Comparison of ENCODE assay signal across 14 cellular contexts in genomic region chr17:59695943-59696681, GRCh38. TPM values are rescaled to one million over a fixed set of nuclear protein-coding genes. Genes with fewer than 3 reads are reported as not detected.
DNase-seq lines count a peak whose midpoint lies in the region; ATAC-seq and TF ChIP-seq lines count a peak whose summit lies in the region.
"Had no signal": no experiment of that assay in that cellular context is flagged by ENCODE, and none has a peak within 500 bp of the region (broad histone marks: within the 10 kb centered on the region; RNA-seq: fewer than 3 reads in every experiment).

No MANE protein-coding gene starts in this region.

- no peak for ATAC-seq in stimulated activated naive CD8-positive, alpha-beta T cell treated with anti-CD3 and anti-CD28 coated beads, Interleukin-15, Interleukin-2, amounts not matched to agents 100 U/mL and 50 U/mL, for 24 hours
- ATAC-seq in T-cell (replicated peaks in 1 of 4): no peak
- no peak for ATAC-seq in HG02588 (IDR thresholded peaks at IDR 0.05; ENCODE audit: unreplicated experiment)
- ATAC-seq in GM21529 (IDR thresholded peaks at IDR 0.05; ENCODE audit: unreplicated experiment): no peak

- POLR2A ChIA-PET in T-cell (lab: Charles Lee): no interaction called here

- no peaks in the 10 kb centered on the region for H3K9me3 Mint-ChIP-seq in stimulated activated naive CD8-positive, alpha-beta T cell treated with anti-CD3 and anti-CD28 coated beads, Interleukin-15, Interleukin-2, amounts not matched to agents 100 ng/mL and 50 ng/mL, for 24 hours
- H3K9me3 Mint-ChIP-seq in T-cell (no peaks in the 10 kb centered on the region), type B pancreatic cell (no peaks in the 10 kb centered on the region)

- no peak overlapping the region for H3K4me3 Mint-ChIP-seq in stimulated activated naive CD8-positive, alpha-beta T cell treated with anti-CD3 and anti-CD28 coated beads, Interleukin-15, Interleukin-2, amounts not matched to agents 100 ng/mL and 50 ng/mL, for 24 hours
- H3K4me3 Mint-ChIP-seq in T-cell (no peak overlapping the region), type B pancreatic cell (no peak overlapping the region)

- TF ChIP-seq CTCF in type B pancreatic cell (conservative IDR thresholded peaks at IDR 0.05): no peak
- TF ChIP-seq CTCF in GM10266 (IDR thresholded peaks at IDR 0.05; ENCODE audit: control insufficient read depth, insufficient read depth, low read depth, missing control alignments): no peak

- no peak for DNase-seq in stimulated activated naive CD8-positive, alpha-beta T cell treated with anti-CD3 and anti-CD28 coated beads, Interleukin-15, Interleukin-2, amounts not matched to agents 100 U/mL and 50 U/mL, for 24 hours
- DNase-seq in T-cell (no peak), fibroblast of the conjunctiva (ENCODE audit: low read depth) (peak; percentile 53), type B pancreatic cell (ENCODE audit: extremely low spot score, unreplicated experiment) (no peak), GM10266 (ENCODE audit: extremely low spot score) (no peak)
- DNase-seq: effector memory CD4-positive, alpha-beta T cell; NCI-H2107; Peyer's patch; psoas muscle; stimulated activated CD4-positive, alpha-beta T cell treated with anti-CD3 and anti-CD28 coated beads, Interleukin-2, amount 100 ng/mL, for 48 hours; T-helper 9 cell had no signal

- peak overlapping the region; percentile 33 for H3K27ac Mint-ChIP-seq in stimulated activated naive CD8-positive, alpha-beta T cell treated with anti-CD3 and anti-CD28 coated beads, Interleukin-15, Interleukin-2, amounts not matched to agents 100 ng/mL and 50 ng/mL, for 24 hours
- H3K27ac Mint-ChIP-seq in T-cell (peak overlapping the region; percentile 26 to 49), type B pancreatic cell (peak overlapping the region; percentile 62)

- no peaks in the 10 kb centered on the region for H3K27me3 Mint-ChIP-seq in stimulated activated naive CD8-positive, alpha-beta T cell treated with anti-CD3 and anti-CD28 coated beads, Interleukin-15, Interleukin-2, amounts not matched to agents 100 ng/mL and 50 ng/mL, for 24 hours
- H3K27me3 Mint-ChIP-seq in T-cell: no peaks in the 10 kb centered on the region
- H3K27me3 Mint-ChIP-seq in type B pancreatic cell: no peaks in the 10 kb centered on the region

- peaks cover 92% of the 10 kb centered on the region for H3K36me3 Mint-ChIP-seq in stimulated activated naive CD8-positive, alpha-beta T cell treated with anti-CD3 and anti-CD28 coated beads, Interleukin-15, Interleukin-2, amounts not matched to agents 100 ng/mL and 50 ng/mL, for 24 hours (ENCODE audit: low read depth)
- H3K36me3 Mint-ChIP-seq in T-cell (peaks cover 53% of the 10 kb centered on the region), type B pancreatic cell (peaks cover 42% of the 10 kb centered on the region)

- CTCF ChIA-PET in T-cell (lab: Charles Lee): no interaction called here

- H3K4me1 Mint-ChIP-seq in stimulated activated naive CD8-positive, alpha-beta T cell treated with anti-CD3 and anti-CD28 coated beads, Interleukin-15, Interleukin-2, amounts not matched to agents 100 ng/mL and 50 ng/mL, for 24 hours (ENCODE audit: low read depth): peaks cover 55% of the 10 kb centered on the region
- H3K4me1 Mint-ChIP-seq in T-cell: peaks cover 37 to 48% (median 42%) of the 10 kb centered on the region in 3 donors
- H3K4me1 Mint-ChIP-seq in type B pancreatic cell (ENCODE audit: unreplicated experiment): peaks cover 5% of the 10 kb centered on the region

RNA-seq across cellular contexts. Expression of gene PTRH2, which starts 11.1 kb away (rescaled TPM):
- 10 to 100 TPM in 3 of 5 donors, 1 to 10 TPM in 2; 5.4 to 18.8 (median 15.3) TPM for total RNA-seq in T-cell
- 23.1 and 25.9 TPM in 2 replicates for total RNA-seq in type B pancreatic cell (ENCODE audit: low replicate concordance)

RNA-seq across cellular contexts. Expression of gene VMP1, which starts 11.3 kb away (rescaled TPM):
- total RNA-seq in T-cell (100 to 1,000 TPM in 2 of 5 donors, 10 to 100 TPM in 3; 93.7 to 104 (median 97.6) TPM), type B pancreatic cell (ENCODE audit: low replicate concordance) (124 and 157 TPM in 2 replicates)
